Comparison of ENCODE assay signal across 17 cellular contexts in genomic region chr9:129558063-129558550, GRCh38.
A peak's percentile ranks its signal among the peaks of the same experiment; 100 is the strongest.
DNase-seq lines count a peak whose midpoint lies in the region; TF ChIP-seq lines count a peak whose summit lies in the region.
"Had no signal": no experiment of that assay in that cellular context is flagged by ENCODE, and none has a peak within 500 bp of the region (broad histone marks: within the 10 kb centered on the region; RNA-seq: fewer than 3 reads in every experiment).

No MANE protein-coding gene starts in this region.

- H3K4me3 ChIP-seq in H7 (ENCODE audit: insufficient read depth, low read depth, low read length) (no peak overlapping the region), WERI-Rb-1 (ENCODE audit: low read depth, low read length) (no peak overlapping the region), iPS-20b (ENCODE audit: low read length) (peak overlapping the region; percentile 67; the same call in 1 of the 2 replicates), trophoblast cell (ENCODE audit: low read depth, low read length) (no peak overlapping the region)
- H3K4me3 ChIP-seq: coronary artery, esophagus muscularis mucosa, right atrium auricular region had no signal

- no peak overlapping the region for H3K4me2 ChIP-seq in trophoblast cell (ENCODE audit: low read length)

- H2BK5ac ChIP-seq in trophoblast cell (ENCODE audit: low read depth, low read length, poor library complexity) = peak overlapping the region; percentile 19

- H4K8ac ChIP-seq in trophoblast cell (ENCODE audit: low read depth, low read length) = peak overlapping the region; percentile 70

- H2AK5ac ChIP-seq in trophoblast cell (ENCODE audit: low read length) = peak overlapping the region; percentile 74

- peaks cover 30% of the 10 kb centered on the region for H3K4me1 ChIP-seq in iPS-20b (ENCODE audit: insufficient read depth, low read length)
- peaks cover 25 to 30% of the 10 kb centered on the region in 2 experiments for H3K4me1 ChIP-seq in trophoblast cell (ENCODE audit: control insufficient read depth in 1 of 2, insufficient read depth in 2 of 2, low read length in 2 of 2)

- H3K79me1 ChIP-seq in trophoblast cell (ENCODE audit: low read length) = peaks cover 26% of the 10 kb centered on the region

- DNase-seq in H7 = peak; percentile 77
- no peak for DNase-seq in WERI-Rb-1
- DNase-seq in trophoblast cell = no peak
- no peak for DNase-seq in GM13977 (ENCODE audit: low spot score)
- no peak for DNase-seq in activated CD4-positive, alpha-beta T cell treated with anti-CD3 and anti-CD28 coated beads for 4 hours
- no peak for DNase-seq in foreskin melanocyte
- no peak for DNase-seq in NCI-H2107 treated with DMSO at 0.1 percent for 48 hours (lab: John Stamatoyannopoulos, UW; ENCODE audit: unreplicated experiment)
- DNase-seq: activated CD8-positive, alpha-beta memory T cell treated with anti-CD3 and anti-CD28 coated beads for 24 hours; amygdala; DMS53; NCI-H187; NCI-H510A had no signal

- peak overlapping the region; percentile 83 for H3K14ac ChIP-seq in trophoblast cell (ENCODE audit: low read length)

- peak overlapping the region; percentile 94 for H4K91ac ChIP-seq in trophoblast cell (ENCODE audit: low read depth, low read length)

- H3K23ac ChIP-seq in trophoblast cell (ENCODE audit: low read length) = no peak overlapping the region

- H4K12ac ChIP-seq in trophoblast cell (ENCODE audit: low read depth, low read length) = peak overlapping the region; percentile 9

- H2BK120ac ChIP-seq in trophoblast cell (ENCODE audit: insufficient read depth, low read length, poor library complexity) = peak overlapping the region; percentile 93

- WGBS in trophoblast cell (ENCODE audit: extremely low coverage, insufficient coverage, insufficient read length) = no CpG with 5 or more reads among the region's 16 CpGs

- H3K9ac ChIP-seq in iPS-20b (ENCODE audit: low read depth, low read length) (peak overlapping the region; percentile 79; the same call in 1 of the 2 replicates), trophoblast cell (ENCODE audit: low read length) (no peak overlapping the region)

- peak overlapping the region; percentile 65 for H3K18ac ChIP-seq in trophoblast cell (ENCODE audit: low read length)

- H2BK12ac ChIP-seq in trophoblast cell (ENCODE audit: low read length) = peak overlapping the region; percentile 67

- H3K36me3 ChIP-seq in H7 (replicated peaks; ENCODE audit: control insufficient read depth, insufficient read depth, low read length) = no peaks in the 10 kb centered on the region
- H3K36me3 ChIP-seq in WERI-Rb-1 = no peaks in the 10 kb centered on the region
- H3K36me3 ChIP-seq in iPS-20b (ENCODE audit: insufficient read depth, low read depth, low read length) = no peaks in the 10 kb centered on the region
- H3K36me3 ChIP-seq in trophoblast cell (ENCODE audit: control insufficient read depth in 1 of 2, insufficient read depth in 2 of 2, low read length in 2 of 2) = no peaks in the 10 kb centered on the region
- H3K36me3 ChIP-seq: esophagus muscularis mucosa, right atrium auricular region had no signal

- H3K4ac ChIP-seq in trophoblast cell (ENCODE audit: low read depth, low read length) = peak overlapping the region; percentile 14

- H3K79me2 ChIP-seq in trophoblast cell (ENCODE audit: control insufficient read depth, insufficient read depth, low read length, poor library complexity) = no peaks in the 10 kb centered on the region

- H3K27ac ChIP-seq in WERI-Rb-1 (peak overlapping the region; percentile 87), iPS-20b (ENCODE audit: low read length) (peak overlapping the region; percentile 87), trophoblast cell (ENCODE audit: low read depth, low read length) (peak overlapping the region; percentile 65)
- H3K27ac ChIP-seq: C4-2B, esophagus muscularis mucosa, right atrium auricular region had no signal

- H3K27me3 ChIP-seq in H7 (ENCODE audit: control insufficient read depth, insufficient read depth, low read length) (no peaks in the 10 kb centered on the region; the same call in 1 of the 2 replicates), WERI-Rb-1 (ENCODE audit: insufficient read depth, low read depth, severe bottlenecking) (no peaks in the 10 kb centered on the region), iPS-20b (ENCODE audit: insufficient read depth, low read length) (no peaks in the 10 kb centered on the region; the same call in 1 of the 2 replicates), trophoblast cell (ENCODE audit: insufficient read depth, low read length) (no peaks in the 10 kb centered on the region)
- H3K27me3 ChIP-seq: esophagus muscularis mucosa, right atrium auricular region had no signal

- no peak for TF ChIP-seq CTCF in WERI-Rb-1 (IDR thresholded peaks at IDR 0.05; ENCODE audit: low read depth, low read length)
- no peak for TF ChIP-seq CTCF in GM13977 (IDR thresholded peaks at IDR 0.05; ENCODE audit: extremely low read depth, insufficient read depth, missing control alignments)

- H2AFZ ChIP-seq in trophoblast cell (ENCODE audit: insufficient read depth, low read length, poor library complexity) = no peak overlapping the region

- H3K9me3 ChIP-seq in WERI-Rb-1 (ENCODE audit: severe bottlenecking) (no peaks in the 10 kb centered on the region), iPS-20b (ENCODE audit: insufficient read depth, low read depth, low read length) (no peaks in the 10 kb centered on the region), trophoblast cell (ENCODE audit: insufficient read depth, low read depth, low read length) (no peaks in the 10 kb centered on the region)
- H3K9me3 ChIP-seq: esophagus muscularis mucosa, right atrium auricular region had no signal

- in situ Hi-C loops in GM13977 (cut with MboI; ENCODE audit: low pct_unique_long_range_greater_than_20kb, low sequenced_read_pairs, unreplicated experiment) = no loop called here
